11 cellular contexts compared by ENCODE assay signal in genomic region chr20:59604770-59605665, GRCh38. TPM values are rescaled to one million over a fixed set of nuclear protein-coding genes. Genes with fewer than 3 reads are reported as not detected.
DNase-seq lines count a peak whose midpoint lies in the region; ATAC-seq and TF ChIP-seq lines count a peak whose summit lies in the region.
"Had no signal": no experiment of that assay in that cellular context is flagged by ENCODE, and none has a peak within 500 bp of the region (broad histone marks: within the 10 kb centered on the region; RNA-seq: fewer than 3 reads in every experiment).

No MANE protein-coding gene starts in this region.

- no peak overlapping the region for H3K9ac ChIP-seq in mesendoderm (ENCODE audit: low read length)

- DNase-seq in AG20443 (ENCODE audit: low spot score) (peak; percentile 51), NCI-H1105 treated with DMSO at 0.1 percent for 48 hours (lab: John Stamatoyannopoulos, UW) (peak; percentile 65), foreskin keratinocyte (peak in 1 of 2 donors; percentile 0), mesendoderm (peak; percentile 10), uterus (no peak), T-helper 1 cell (no peak), NCI-H1092 treated with DMSO at 0.1 percent for 48 hours (lab: John Stamatoyannopoulos, UW) (no peak)
- DNase-seq: activated T-cell treated with anti-CD3 and anti-CD28 coated beads, Interleukin-2, amount 50 U/mL, for 4 hours; NCI-H2029 treated with DMSO at 0.1 percent for 48 hours had no signal

- intact Hi-C loops in uterus (cut with DNase I; ENCODE audit: low total_unique reads) = no loop called here

- H4K5ac ChIP-seq in mesendoderm (ENCODE audit: low read length) = no peak overlapping the region

- no peak overlapping the region for H4K8ac ChIP-seq in mesendoderm (ENCODE audit: low read depth, low read length)

- WGBS in mesendoderm (ENCODE audit: extremely low coverage, insufficient coverage, low lambda C conversion rate) = no CpG with 5 or more reads among the region's 92 CpGs

- H3K4me3 ChIP-seq in mesendoderm (ENCODE audit: low read length) (no peak overlapping the region), uterus (no peak overlapping the region)

- TF ChIP-seq POLR2A in uterus (IDR thresholded peaks at IDR 0.05) = no peak

- H2BK5ac ChIP-seq in mesendoderm (ENCODE audit: low read length) = no peak overlapping the region

- no peak overlapping the region for H3K56ac ChIP-seq in mesendoderm (ENCODE audit: low read length)

- H2BK120ac ChIP-seq in mesendoderm (ENCODE audit: low read depth, low read length) = no peak overlapping the region

- H3K4ac ChIP-seq in mesendoderm (ENCODE audit: low read depth, low read length) = no peak overlapping the region

- H3K4me1 ChIP-seq in foreskin keratinocyte = no peaks in the 10 kb centered on the region
- no peaks in the 10 kb centered on the region for H3K4me1 ChIP-seq in mesendoderm (ENCODE audit: control insufficient read depth, low read depth, low read length)
- no peaks in the 10 kb centered on the region for H3K4me1 ChIP-seq in uterus

- H3K27ac ChIP-seq in foreskin keratinocyte = no peak overlapping the region
- H3K27ac ChIP-seq in mesendoderm (ENCODE audit: low read depth, low read length) = no peak overlapping the region
- H3K27ac ChIP-seq in uterus = no peak overlapping the region
- H3K27ac ChIP-seq: RWPE1 had no signal

- H3K27me3 ChIP-seq in foreskin keratinocyte (peaks cover 64% of the 10 kb centered on the region), mesendoderm (ENCODE audit: insufficient read depth, low read length, poor library complexity) (peaks cover 20% of the 10 kb centered on the region), uterus (peaks cover 0 to 22% of the 10 kb centered on the region in 2 donors)

- H3K9me3 ChIP-seq in uterus = no peaks in the 10 kb centered on the region

- no peak overlapping the region for H3K18ac ChIP-seq in mesendoderm (ENCODE audit: low read length)

- no peak overlapping the region for H3K23ac ChIP-seq in mesendoderm (ENCODE audit: low read length)

- H3K79me2 ChIP-seq in mesendoderm (ENCODE audit: control insufficient read depth, insufficient read depth, low read length) = no peaks in the 10 kb centered on the region

- H2AK5ac ChIP-seq in mesendoderm (ENCODE audit: low read length) = no peak overlapping the region

- H3K36me3 ChIP-seq in mesendoderm (ENCODE audit: control insufficient read depth, insufficient read depth, low read length) = no peaks in the 10 kb centered on the region
- no peaks in the 10 kb centered on the region for H3K36me3 ChIP-seq in uterus

- H3K79me1 ChIP-seq in mesendoderm (ENCODE audit: low read length) = no peaks in the 10 kb centered on the region

- H2BK15ac ChIP-seq in mesendoderm (replicated peaks; ENCODE audit: low read depth) = no peak overlapping the region

- H3K4me2 ChIP-seq in mesendoderm (ENCODE audit: low read length) = no peak overlapping the region

- TF ChIP-seq CTCF in foreskin keratinocyte (conservative IDR thresholded peaks at IDR 0.05) = no peak
- no peak for TF ChIP-seq CTCF in uterus (IDR thresholded peaks at IDR 0.05)

- ATAC-seq in foreskin keratinocyte (peak; percentile 38), GM19395 (IDR thresholded peaks at IDR 0.05; ENCODE audit: unreplicated experiment) (no peak)
- ATAC-seq: activated T-cell treated with anti-CD3 and anti-CD28 coated beads, Interleukin-2, amount 50 U/mL, for 4 hours had no signal

RNA-seq across cellular contexts. Expression of gene PHACTR3, which starts 0.7 kb away (rescaled TPM):
- total RNA-seq in foreskin keratinocyte (28.3 and 34.0 TPM in 2 replicates), uterus (1 to 10 TPM in 1 of 4 donors, under 1 TPM in 3; 0.26 to 3.2 (median 0.57) TPM)
- polyA plus RNA-seq in foreskin keratinocyte = 28.1 and 29.4 TPM in 2 replicates
- 0.13 TPM for polyA plus RNA-seq in mesendoderm (2013, experiment 1 of 2)
- 0.11 TPM for polyA plus RNA-seq in mesendoderm (2013, experiment 2 of 2)

Comparison
In these comparisons a context has a peak if more than half of its experiments do, and no peak if none do; other contexts are left out.
1. DNase-seq: peak in AG20443 (single experiment), NCI-H1105 treated with DMSO at 0.1 percent for 48 hours (single experiment) and mesendoderm (single experiment); none in uterus (0 of 2), T-helper 1 cell (0 of 5) and NCI-H1092 treated with DMSO at 0.1 percent for 48 hours (single experiment).